Comparison of ENCODE assay signal across 1 cellular context in the genomic region with DNA sequence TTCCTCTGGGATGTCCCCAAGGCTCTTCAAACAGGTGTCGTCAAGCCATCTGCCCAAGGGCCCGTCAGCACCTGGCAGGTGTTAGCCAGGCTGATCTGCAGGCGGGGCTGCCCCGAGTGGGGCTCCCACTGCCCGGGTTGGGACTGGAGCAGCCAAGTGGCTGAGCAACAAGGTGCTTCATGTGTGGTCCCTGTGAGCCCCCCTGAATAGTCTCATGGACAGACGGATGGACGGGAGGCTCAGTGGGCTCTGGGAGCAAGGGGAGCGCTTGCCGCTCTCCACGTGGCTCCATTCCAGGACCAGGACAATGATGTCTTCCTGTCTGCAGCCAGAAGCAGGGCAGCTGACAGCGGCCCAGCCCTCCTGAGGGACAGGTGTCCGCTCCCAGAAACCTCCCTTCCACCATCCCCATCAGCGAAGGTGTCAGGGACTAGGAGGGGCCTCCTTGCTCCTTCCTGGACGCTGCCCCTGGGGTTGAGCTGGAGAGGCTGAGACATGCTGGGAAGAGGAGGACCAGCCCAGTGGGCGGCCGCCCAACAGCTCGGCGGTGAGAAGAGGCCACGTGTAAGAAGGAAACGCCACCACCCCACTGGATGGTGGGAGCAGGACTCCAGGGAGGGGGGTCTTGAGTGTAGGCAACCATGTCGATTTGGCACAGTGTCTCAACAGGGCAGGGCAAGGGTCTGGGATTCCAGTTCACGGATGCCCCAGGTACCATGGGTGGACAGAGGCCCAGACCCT.
TF ChIP-seq lines count a peak whose summit lies in the region.

No MANE protein-coding gene starts in this region.

TF ChIP-seq in H1, 55 proteins besides CTCF, POLR2A, EP300 and RAD21:
- TF ChIP-seq ZNF274 (IDR thresholded peaks at IDR 0.05; ENCODE audit: borderline replicate concordance, extremely low read depth, low read length): no peak
- no peak for TF ChIP-seq SIX5 (IDR thresholded peaks at IDR 0.05; ENCODE audit: low read depth, low read length)
- TF ChIP-seq, protein P1, sequence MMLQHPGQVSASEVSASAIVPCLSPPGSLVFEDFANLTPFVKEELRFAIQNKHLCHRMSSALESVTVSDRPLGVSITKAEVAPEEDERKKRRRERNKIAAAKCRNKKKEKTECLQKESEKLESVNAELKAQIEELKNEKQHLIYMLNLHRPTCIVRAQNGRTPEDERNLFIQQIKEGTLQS (IDR thresholded peaks at IDR 0.05; ENCODE audit: insufficient read depth, low read depth, low read length): no peak
- TF ChIP-seq, protein P2, sequence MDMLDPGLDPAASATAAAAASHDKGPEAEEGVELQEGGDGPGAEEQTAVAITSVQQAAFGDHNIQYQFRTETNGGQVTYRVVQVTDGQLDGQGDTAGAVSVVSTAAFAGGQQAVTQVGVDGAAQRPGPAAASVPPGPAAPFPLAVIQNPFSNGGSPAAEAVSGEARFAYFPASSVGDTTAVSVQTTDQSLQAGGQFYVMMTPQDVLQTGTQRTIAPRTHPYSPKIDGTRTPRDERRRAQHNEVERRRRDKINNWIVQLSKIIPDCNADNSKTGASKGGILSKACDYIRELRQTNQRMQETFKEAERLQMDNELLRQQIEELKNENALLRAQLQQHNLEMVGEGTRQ (IDR thresholded peaks at IDR 0.05; ENCODE audit: low read length): no peak
- TF ChIP-seq, protein P3, sequence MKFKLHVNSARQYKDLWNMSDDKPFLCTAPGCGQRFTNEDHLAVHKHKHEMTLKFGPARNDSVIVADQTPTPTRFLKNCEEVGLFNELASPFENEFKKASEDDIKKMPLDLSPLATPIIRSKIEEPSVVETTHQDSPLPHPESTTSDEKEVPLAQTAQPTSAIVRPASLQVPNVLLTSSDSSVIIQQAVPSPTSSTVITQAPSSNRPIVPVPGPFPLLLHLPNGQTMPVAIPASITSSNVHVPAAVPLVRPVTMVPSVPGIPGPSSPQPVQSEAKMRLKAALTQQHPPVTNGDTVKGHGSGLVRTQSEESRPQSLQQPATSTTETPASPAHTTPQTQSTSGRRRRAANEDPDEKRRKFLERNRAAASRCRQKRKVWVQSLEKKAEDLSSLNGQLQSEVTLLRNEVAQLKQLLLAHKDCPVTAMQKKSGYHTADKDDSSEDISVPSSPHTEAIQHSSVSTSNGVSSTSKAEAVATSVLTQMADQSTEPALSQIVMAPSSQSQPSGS (IDR thresholded peaks at IDR 0.05; ENCODE audit: low read length): no peak
- TF ChIP-seq HDAC6 (IDR thresholded peaks at IDR 0.05; ENCODE audit: low read depth, low read length): no peak
- TF ChIP-seq RNF2 (IDR thresholded peaks at IDR 0.05; ENCODE audit: borderline replicate concordance, low read depth, low read length, missing control alignments, poor library complexity, severe bottlenecking): no peak
- TF ChIP-seq BACH1 (IDR thresholded peaks at IDR 0.05; ENCODE audit: low read length): no peak
- no peak for TF ChIP-seq KDM5A (IDR thresholded peaks at IDR 0.05; ENCODE audit: low read length)
- no peak for TF ChIP-seq SIRT6 (IDR thresholded peaks at IDR 0.05; ENCODE audit: low read length)
- no peak for TF ChIP-seq CBX5 (IDR thresholded peaks at IDR 0.05; ENCODE audit: low read depth, low read length)
- TF ChIP-seq SAP30 (IDR thresholded peaks at IDR 0.05; ENCODE audit: insufficient read depth, insufficient replicate concordance, low read length): no peak
- no peak for TF ChIP-seq TEAD4 (IDR thresholded peaks at IDR 0.05; ENCODE audit: low read depth, low read length)
- TF ChIP-seq SRF (IDR thresholded peaks at IDR 0.05; ENCODE audit: low read depth, low read length): no peak
- TF ChIP-seq TCF12 (IDR thresholded peaks at IDR 0.05; ENCODE audit: low read depth, low read length): no peak
- TF ChIP-seq SP4 (IDR thresholded peaks at IDR 0.05; ENCODE audit: low read length): no peak
- TF ChIP-seq CEBPB (IDR thresholded peaks at IDR 0.05; ENCODE audit: low read depth, low read length): no peak
